In the genomic region with DNA sequence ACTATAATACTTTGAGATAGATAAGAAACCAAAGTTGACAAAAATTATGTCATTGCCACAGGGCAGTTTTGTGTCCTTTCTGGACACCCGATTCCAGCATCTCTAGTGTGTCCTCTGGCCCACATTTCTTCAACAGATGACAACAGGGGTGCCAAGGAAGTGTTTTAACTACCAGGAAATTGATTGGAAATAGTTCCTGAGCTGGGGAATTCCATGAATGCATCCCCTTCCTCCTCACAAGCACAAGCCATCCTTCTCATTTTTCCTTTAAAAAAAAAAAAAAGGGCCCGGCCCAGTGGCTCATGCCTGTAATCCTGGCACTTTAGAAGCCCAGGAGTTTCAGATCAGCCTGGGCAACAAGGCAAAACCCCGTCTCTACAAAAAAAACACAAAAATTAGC, we compare ENCODE assay signal across 8 cellular contexts. TPM values are rescaled to one million over a fixed set of nuclear protein-coding genes. Genes with fewer than 3 reads are reported as not detected.
DNase-seq lines count a peak whose midpoint lies in the region; ATAC-seq and TF ChIP-seq lines count a peak whose summit lies in the region.

No MANE protein-coding gene starts in this region.

- peaks cover 28% of the 10 kb centered on the region for H3K4me1 Mint-ChIP-seq in activated naive CD4-positive, alpha-beta T cell treated with anti-CD3 and anti-CD28 coated beads, Interleukin-2, amount 50 U/mL, for 24 hours
- peaks cover 31% of the 10 kb centered on the region for H3K4me1 Mint-ChIP-seq in brain

- H3K4me3 Mint-ChIP-seq in activated naive CD4-positive, alpha-beta T cell treated with anti-CD3 and anti-CD28 coated beads, Interleukin-2, amount 50 U/mL, for 24 hours: peak overlapping the region; percentile 91
- H3K4me3 Mint-ChIP-seq in brain: peak overlapping the region; percentile 80 to 99 (median 96)

- peak overlapping the region; percentile 60 for H3K4me3 ChIP-seq in mononuclear cell (ENCODE audit: low read length)
- H3K4me3 ChIP-seq in transverse colon: peak overlapping the region in 3 of 4 donors; percentile 52 to 82 (median 54)

- no peaks in the 10 kb centered on the region for H3K27me3 Mint-ChIP-seq in activated naive CD4-positive, alpha-beta T cell treated with anti-CD3 and anti-CD28 coated beads, Interleukin-2, amount 50 U/mL, for 24 hours
- H3K27me3 Mint-ChIP-seq in brain: peaks cover 3% of the 10 kb centered on the region

- peaks cover 0 to 18% (median 5%) of the 10 kb centered on the region in 4 donors for H3K36me3 ChIP-seq in transverse colon

- H3K4me1 ChIP-seq in mononuclear cell (ENCODE audit: insufficient read depth, low read length) (peaks cover 21% of the 10 kb centered on the region), transverse colon (peaks cover 12 to 17% (median 14%) of the 10 kb centered on the region in 4 donors)

- WGBS in transverse colon (ENCODE audit: low coverage in 1 of 2), 2 donors: 76 to 87% methylated on average over 3 of the region's 3 CpGs

- H3K27me3 ChIP-seq in mononuclear cell (ENCODE audit: insufficient read depth, low read length): no peaks in the 10 kb centered on the region
- no peaks in the 10 kb centered on the region for H3K27me3 ChIP-seq in transverse colon

- TF ChIP-seq EP300 in transverse colon (IDR thresholded peaks at IDR 0.05; ENCODE audit: low read depth): no peak

- in situ Hi-C loops in transverse colon (cut with MboI; ENCODE audit: low pct_ligation_motif_present in 1 of 4, low pct_unique_long_range_greater_than_20kb in 1 of 4, low sequenced_read_pairs in 3 of 4) (no loop called here), GM13977 (cut with MboI; ENCODE audit: low pct_unique_long_range_greater_than_20kb, low sequenced_read_pairs, unreplicated experiment) (no loop called here)

- peak overlapping the region; percentile 88 to 96 (median 90) for H3K27ac ChIP-seq in transverse colon

- H3K9me3 Mint-ChIP-seq in activated naive CD4-positive, alpha-beta T cell treated with anti-CD3 and anti-CD28 coated beads, Interleukin-2, amount 50 U/mL, for 24 hours: no peaks in the 10 kb centered on the region
- H3K9me3 Mint-ChIP-seq in brain: peaks cover 0 to 5% (median 0%) of the 10 kb centered on the region in 5 experiments

- TF ChIP-seq CTCF in brain (conservative IDR thresholded peaks at IDR 0.05) (no peak), transverse colon (IDR thresholded peaks at IDR 0.05) (no peak), GM13977 (IDR thresholded peaks at IDR 0.05; ENCODE audit: extremely low read depth, insufficient read depth, missing control alignments) (no peak)

- DNase-seq in activated naive CD4-positive, alpha-beta T cell treated with anti-CD3 and anti-CD28 coated beads, Interleukin-2, amount 50 U/mL, for 16 hours: no peak
- DNase-seq in transverse colon (no peak), GM13977 (ENCODE audit: low spot score) (no peak), DMS153 treated with DMSO at 0.1 percent for 48 hours (lab: John Stamatoyannopoulos, UW; ENCODE audit: unreplicated experiment) (no peak)

- peak overlapping the region; percentile 99 for H3K27ac Mint-ChIP-seq in activated naive CD4-positive, alpha-beta T cell treated with anti-CD3 and anti-CD28 coated beads, Interleukin-2, amount 50 U/mL, for 24 hours
- H3K27ac Mint-ChIP-seq in brain: peak overlapping the region; percentile 83 to 98 (median 96)

- no peak for ATAC-seq in GM21619 (IDR thresholded peaks at IDR 0.05; ENCODE audit: unreplicated experiment)

- H3K9me3 ChIP-seq in mononuclear cell (ENCODE audit: low read depth, low read length): no peaks in the 10 kb centered on the region
- no peaks in the 10 kb centered on the region for H3K9me3 ChIP-seq in transverse colon

- peaks cover 13% of the 10 kb centered on the region for H3K36me3 Mint-ChIP-seq in activated naive CD4-positive, alpha-beta T cell treated with anti-CD3 and anti-CD28 coated beads, Interleukin-2, amount 50 U/mL, for 24 hours
- peaks cover 32% of the 10 kb centered on the region for H3K36me3 Mint-ChIP-seq in brain

- intact Hi-C loops in transverse colon (cut with DNase I; ENCODE audit: low total_unique reads): no loop called here

- TF ChIP-seq POLR2A in transverse colon (IDR thresholded peaks at IDR 0.05): no peak

RNA-seq across cellular contexts. Expression of a gene that starts 0.7 kb away (rescaled TPM):
- polyA plus RNA-seq in brain (ENCODE audit: insufficient read depth, low read depth, low replicate concordance): 65.0 TPM
- total RNA-seq in mononuclear cell: 15.7 TPM
- 10 to 100 TPM; 28.0 to 47.4 (median 40.8) TPM for total RNA-seq in transverse colon

RNA-seq across cellular contexts. Expression of a gene that starts 9.4 kb away (rescaled TPM):
- 24.3 TPM for polyA plus RNA-seq in brain (ENCODE audit: insufficient read depth, low read depth, low replicate concordance)
- total RNA-seq in mononuclear cell (1.3 TPM), transverse colon (1 to 10 TPM in 2 of 4 donors, not detected in 2; 5.3 to 5.6 TPM)

RNA-seq across cellular contexts. Expression of a gene that starts 9.9 kb away (rescaled TPM):
- polyA plus RNA-seq in brain (ENCODE audit: insufficient read depth, low read depth, low replicate concordance): 23.3 TPM
- total RNA-seq in mononuclear cell (32.2 TPM), transverse colon (10 to 100 TPM; 35.0 to 61.1 (median 44.9) TPM)

RNA-seq across cellular contexts. Expression of a gene that starts 20.8 kb away (rescaled TPM):
- polyA plus RNA-seq in brain (ENCODE audit: insufficient read depth, low read depth, low replicate concordance): 111 TPM
- total RNA-seq in mononuclear cell: 102 TPM
- total RNA-seq in transverse colon: 10 to 100 TPM; 42.0 to 80.1 (median 62.1) TPM

RNA-seq across cellular contexts. Expression of a gene that starts 23.9 kb away (rescaled TPM):
- 311 TPM for polyA plus RNA-seq in brain (ENCODE audit: insufficient read depth, low read depth, low replicate concordance)
- total RNA-seq in mononuclear cell (50.1 TPM), transverse colon (100 to 1,000 TPM in 3 of 4 donors, 10 to 100 TPM in 1; 60.2 to 129 (median 120) TPM)
